Comparison of ENCODE assay signal across 2 cellular contexts in the genomic region with DNA sequence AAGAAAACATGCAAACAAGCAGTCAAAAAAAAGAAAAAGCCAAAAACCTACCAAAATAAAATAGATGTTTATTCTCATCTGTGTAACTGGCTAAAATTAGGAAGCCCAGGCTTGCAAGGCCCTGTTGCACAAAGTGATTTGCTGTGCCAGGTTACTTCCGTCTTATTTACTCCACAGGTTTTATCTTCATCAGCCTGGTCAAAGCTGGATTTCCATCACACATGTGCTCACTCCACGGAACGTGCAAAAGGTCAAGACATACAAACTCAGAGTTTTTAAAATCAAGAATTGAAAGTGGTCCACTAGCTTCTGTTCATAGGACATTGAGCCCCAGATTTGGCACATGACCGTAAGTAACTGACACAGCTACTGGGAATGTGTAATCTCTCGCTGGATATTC.
TF ChIP-seq lines count a peak whose summit lies in the region.

No MANE protein-coding gene starts in this region.

TF ChIP-seq in liver, 16 proteins besides CTCF, POLR2A, EP300 and RAD21:
- TF ChIP-seq GABPA (IDR thresholded peaks at IDR 0.05 in 1 of 2, conservative IDR thresholded peaks at IDR 0.05 in 1 of 2): no peak
- TF ChIP-seq JUND (IDR thresholded peaks at IDR 0.05): no peak
- TF ChIP-seq RXRA (IDR thresholded peaks at IDR 0.05): peak in 1 of 2 donors; percentile 65
- TF ChIP-seq SP1 (IDR thresholded peaks at IDR 0.05): no peak
- TF ChIP-seq, protein P1, sequence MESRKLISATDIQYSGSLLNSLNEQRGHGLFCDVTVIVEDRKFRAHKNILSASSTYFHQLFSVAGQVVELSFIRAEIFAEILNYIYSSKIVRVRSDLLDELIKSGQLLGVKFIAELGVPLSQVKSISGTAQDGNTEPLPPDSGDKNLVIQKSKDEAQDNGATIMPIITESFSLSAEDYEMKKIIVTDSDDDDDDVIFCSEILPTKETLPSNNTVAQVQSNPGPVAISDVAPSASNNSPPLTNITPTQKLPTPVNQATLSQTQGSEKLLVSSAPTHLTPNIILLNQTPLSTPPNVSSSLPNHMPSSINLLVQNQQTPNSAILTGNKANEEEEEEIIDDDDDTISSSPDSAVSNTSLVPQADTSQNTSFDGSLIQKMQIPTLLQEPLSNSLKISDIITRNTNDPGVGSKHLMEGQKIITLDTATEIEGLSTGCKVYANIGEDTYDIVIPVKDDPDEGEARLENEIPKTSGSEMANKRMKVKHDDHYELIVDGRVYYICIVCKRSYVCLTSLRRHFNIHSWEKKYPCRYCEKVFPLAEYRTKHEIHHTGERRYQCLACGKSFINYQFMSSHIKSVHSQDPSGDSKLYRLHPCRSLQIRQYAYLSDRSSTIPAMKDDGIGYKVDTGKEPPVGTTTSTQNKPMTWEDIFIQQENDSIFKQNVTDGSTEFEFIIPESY (IDR thresholded peaks at IDR 0.05): no peak
- no peak for TF ChIP-seq TAF1 (conservative IDR thresholded peaks at IDR 0.05)
- TF ChIP-seq HNF4A (conservative IDR thresholded peaks at IDR 0.05): peak in 1 of 2 donors; percentile 44
- TF ChIP-seq, protein P2, sequence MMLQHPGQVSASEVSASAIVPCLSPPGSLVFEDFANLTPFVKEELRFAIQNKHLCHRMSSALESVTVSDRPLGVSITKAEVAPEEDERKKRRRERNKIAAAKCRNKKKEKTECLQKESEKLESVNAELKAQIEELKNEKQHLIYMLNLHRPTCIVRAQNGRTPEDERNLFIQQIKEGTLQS (IDR thresholded peaks at IDR 0.05): no peak
- TF ChIP-seq YY1 (IDR thresholded peaks at IDR 0.05): no peak

TF ChIP-seq in HepG2, 621 proteins besides CTCF, POLR2A, EP300 and RAD21:
- TF ChIP-seq KDM6A (CRISPR knock-in tag; IDR thresholded peaks at IDR 0.05; ENCODE audit: low read depth): no peak
- TF ChIP-seq RARA (CRISPR knock-in tag; IDR thresholded peaks at IDR 0.05): no peak
- TF ChIP-seq RCOR2 (CRISPR knock-in tag; IDR thresholded peaks at IDR 0.05): no peak
- TF ChIP-seq PCBP2 (optimal IDR thresholded peaks at IDR 0.05; ENCODE audit: low read depth, low read length, poor library complexity, severe bottlenecking): no peak
